ENCODE assay signal across 10 cellular contexts in the genomic region with DNA sequence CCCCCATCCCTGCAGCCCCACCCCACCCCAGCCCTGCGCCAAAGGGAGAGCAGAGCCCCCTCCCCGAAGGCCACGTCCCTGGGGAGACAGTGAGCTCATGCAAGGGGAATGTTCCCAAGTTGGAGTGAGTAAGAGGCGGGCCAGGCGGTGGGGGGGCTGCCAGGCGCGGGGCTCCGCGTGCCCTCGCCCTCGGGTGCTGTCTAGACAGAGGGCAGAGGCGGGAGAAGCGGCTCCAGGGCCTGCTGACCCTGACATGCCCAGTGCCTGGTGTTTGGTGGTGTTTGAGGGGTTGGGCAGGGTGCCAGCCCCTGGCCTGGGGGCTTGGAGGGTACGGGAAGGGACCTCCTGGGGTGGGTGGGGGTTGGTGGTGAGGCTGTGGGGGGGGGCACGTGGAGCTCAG. TPM values are rescaled to one million over a fixed set of nuclear protein-coding genes. Genes with fewer than 3 reads are reported as not detected.
A peak's percentile ranks its signal among the peaks of the same experiment; 100 is the strongest.
DNase-seq lines count a peak whose midpoint lies in the region; ATAC-seq and TF ChIP-seq lines count a peak whose summit lies in the region.
"Had no signal": no experiment of that assay in that cellular context is flagged by ENCODE, and none has a peak within 500 bp of the region (broad histone marks: within the 10 kb centered on the region; RNA-seq: fewer than 3 reads in every experiment).

No MANE protein-coding gene starts in this region.

- peak; percentile 39 for DNase-seq in ELF-1 (ENCODE audit: low read depth, low spot score)
- no peak for DNase-seq in SK-N-MC (ENCODE audit: low read depth, low spot score)
- peak; percentile 67 to 80 for DNase-seq in foreskin keratinocyte
- DNase-seq in stimulated activated CD4-positive, alpha-beta T cell treated with anti-CD3 and anti-CD28 coated beads, Interleukin-4, amount 100 ng/mL, for 1 hour = no peak
- DNase-seq in HAP-1 (ENCODE audit: low spot score in 2 of 2) = no peak
- no peak for DNase-seq in activated T-cell treated with anti-CD3 and anti-CD28 coated beads, Interleukin-2, amount 50 U/mL, for 24 hours
- DNase-seq: stimulated activated CD8-positive, alpha-beta memory T cell treated with anti-CD3 and anti-CD28 coated beads, Interleukin-4, amount 100 ng/mL, for 48 hours had no signal

- H3K4me1 ChIP-seq in foreskin keratinocyte = no peaks in the 10 kb centered on the region
- peaks cover 12% of the 10 kb centered on the region for H3K4me1 ChIP-seq in rectal smooth muscle tissue (ENCODE audit: control insufficient read depth, insufficient read depth, low read length)
- peaks cover 5% of the 10 kb centered on the region for H3K4me1 ChIP-seq in HAP-1

- H3K36me3 ChIP-seq in SK-N-MC (ENCODE audit: insufficient read depth, low read length) = no peaks in the 10 kb centered on the region
- H3K36me3 ChIP-seq in rectal smooth muscle tissue (ENCODE audit: control insufficient read depth, insufficient read depth, low read length) = no peaks in the 10 kb centered on the region
- H3K36me3 ChIP-seq in HAP-1 (replicated peaks) = no peaks in the 10 kb centered on the region

- peaks cover 17% of the 10 kb centered on the region for H3K4me1 Mint-ChIP-seq in activated T-cell treated with anti-CD3 and anti-CD28 coated beads, Interleukin-2, amount 50 U/mL, for 24 hours (ENCODE audit: low read depth)
- H3K4me1 Mint-ChIP-seq: WTC11 had no signal

- in situ Hi-C loops in HAP-1 (cut with MboI; ENCODE audit: low sequenced_read_pairs) = no loop called here

- no peak for TF ChIP-seq CTCF in foreskin keratinocyte (conservative IDR thresholded peaks at IDR 0.05)

- H3K9me3 Mint-ChIP-seq in activated T-cell treated with anti-CD3 and anti-CD28 coated beads, Interleukin-2, amount 50 U/mL, for 24 hours = no peaks in the 10 kb centered on the region
- H3K9me3 Mint-ChIP-seq: WTC11 had no signal

- H3K27me3 ChIP-seq in foreskin keratinocyte (no peaks in the 10 kb centered on the region), rectal smooth muscle tissue (ENCODE audit: control insufficient read depth, insufficient read depth, low read length) (peaks cover 4% of the 10 kb centered on the region), HAP-1 (ENCODE audit: low read depth) (peaks cover 16% of the 10 kb centered on the region)

- H3K27ac Mint-ChIP-seq in activated T-cell treated with anti-CD3 and anti-CD28 coated beads, Interleukin-2, amount 50 U/mL, for 24 hours = no peak overlapping the region
- H3K27ac Mint-ChIP-seq: WTC11 had no signal

- no peak overlapping the region for H3K4me3 Mint-ChIP-seq in activated T-cell treated with anti-CD3 and anti-CD28 coated beads, Interleukin-2, amount 50 U/mL, for 24 hours

- peak overlapping the region; percentile 81 for H3K4me3 ChIP-seq in SK-N-MC
- H3K4me3 ChIP-seq in rectal smooth muscle tissue (ENCODE audit: low read length) = peak overlapping the region; percentile 66
- H3K4me3 ChIP-seq in HAP-1 = no peak overlapping the region

- peak; percentile 53 for ATAC-seq in foreskin keratinocyte
- no peak for ATAC-seq in HG03565 (IDR thresholded peaks at IDR 0.05; ENCODE audit: unreplicated experiment)
- ATAC-seq: WTC11 had no signal

- H3K27me3 Mint-ChIP-seq in activated T-cell treated with anti-CD3 and anti-CD28 coated beads, Interleukin-2, amount 50 U/mL, for 24 hours = peaks cover 32% of the 10 kb centered on the region

- no peaks in the 10 kb centered on the region for H3K36me3 Mint-ChIP-seq in activated T-cell treated with anti-CD3 and anti-CD28 coated beads, Interleukin-2, amount 50 U/mL, for 24 hours (ENCODE audit: low read depth)
- H3K36me3 Mint-ChIP-seq: WTC11 had no signal

- H3K9ac ChIP-seq in SK-N-MC (ENCODE audit: insufficient read length) (peak overlapping the region; percentile 66), rectal smooth muscle tissue (ENCODE audit: low read length) (no peak overlapping the region)

- H3K27ac ChIP-seq in SK-N-MC = no peak overlapping the region
- peak overlapping the region; percentile 89 for H3K27ac ChIP-seq in foreskin keratinocyte
- H3K27ac ChIP-seq in rectal smooth muscle tissue (ENCODE audit: low read depth, low read length) = peak overlapping the region; percentile 95

- H3K9me3 ChIP-seq in SK-N-MC (ENCODE audit: low read depth, low read length) = no peaks in the 10 kb centered on the region
- no peaks in the 10 kb centered on the region for H3K9me3 ChIP-seq in HAP-1

RNA-seq across cellular contexts. Expression of a gene that starts 1.0 kb away (rescaled TPM):
- 135 and 157 TPM in 2 replicates for total RNA-seq in foreskin keratinocyte
- 150 and 180 TPM in 2 replicates for polyA plus RNA-seq in foreskin keratinocyte

RNA-seq across cellular contexts. Expression of a gene that starts 14.2 kb away (rescaled TPM):
- total RNA-seq in foreskin keratinocyte = 67.8 and 74.3 TPM in 2 replicates
- 89.2 and 98.4 TPM in 2 replicates for polyA plus RNA-seq in foreskin keratinocyte

RNA-seq across cellular contexts. Expression of a gene that starts 18.1 kb away (rescaled TPM):
- not detected in 2 replicates for total RNA-seq in foreskin keratinocyte
- polyA plus RNA-seq in foreskin keratinocyte = not detected in 2 replicates
- total RNA-seq: WTC11 had no signal

RNA-seq across cellular contexts. Expression of a gene that starts 31.5 kb away (rescaled TPM):
- 0.04 and 0.10 TPM in 2 replicates for total RNA-seq in foreskin keratinocyte
- polyA plus RNA-seq in foreskin keratinocyte = 0.03 and 0.06 TPM in 2 replicates

RNA-seq across cellular contexts. Expression of a gene that starts 37.5 kb away (rescaled TPM):
- not detected in 2 replicates for total RNA-seq in foreskin keratinocyte
- polyA plus RNA-seq in foreskin keratinocyte = not detected in 2 replicates

Comparison
In these comparisons a context has a peak if more than half of its experiments do, and no peak if none do; other contexts are left out.
1. DNase-seq: peak in ELF-1 (single experiment) and foreskin keratinocyte (2 of 2); none in SK-N-MC (single experiment), stimulated activated CD4-positive, alpha-beta T cell treated with anti-CD3 and anti-CD28 coated beads, Interleukin-4, amount 100 ng/mL, for 1 hour (single experiment), HAP-1 (0 of 2) and activated T-cell treated with anti-CD3 and anti-CD28 coated beads, Interleukin-2, amount 50 U/mL, for 24 hours (single experiment).